Comparison of ENCODE assay signal across 29 cellular contexts in genomic region chr15:73231661-73232443, GRCh38.
DNase-seq lines count a peak whose midpoint lies in the region; ATAC-seq and TF ChIP-seq lines count a peak whose summit lies in the region.
"Had no signal": no experiment of that assay in that cellular context is flagged by ENCODE, and none has a peak within 500 bp of the region (broad histone marks: within the 10 kb centered on the region; RNA-seq: fewer than 3 reads in every experiment).

No MANE protein-coding gene starts in this region.

- H3K9me3 Mint-ChIP-seq in HFFc6, result no peaks in the 10 kb centered on the region
- H3K9me3 Mint-ChIP-seq: natural killer cell treated with Interleukin-12 subunit alpha and Interleukin-12 subunit beta and Interleukin-15 and Interleukin-18, amount 100 ng/mL, for 72 hours had no signal

- no peak for DNase-seq in HFFc6
- peak; percentile 22 for DNase-seq in astrocyte of the cerebellum (ENCODE audit: low read depth)
- peak; percentile 33 for DNase-seq in foreskin melanocyte
- no peak for DNase-seq in caudate nucleus (lab: John Stamatoyannopoulos, UW)
- no peak for DNase-seq in ovary
- DNase-seq in mucosa of descending colon, result no peak
- DNase-seq: activated CD4-positive, alpha-beta T cell treated with anti-CD3 and anti-CD28 coated beads for 48 hours; activated gamma-delta T cell; activated T-cell treated with anti-CD3 and anti-CD28 coated beads, Interleukin-2, amount 50 U/mL, for 1 hour; brain microvascular endothelial cell; Calu3; DMS79 treated with DMSO at 0.1 percent for 48 hours; effector CD8-positive, alpha-beta T cell; hypothalamus; kidney; midbrain; NCI-H1092; NCI-H187; NCI-H524 treated with DMSO at 0.1 percent for 48 hours; pancreas; right cardiac atrium; SHP77; stimulated activated CD4-positive, alpha-beta T cell treated with anti-CD3 and anti-CD28 coated beads, Interleukin-12 subunit alpha, Interleukin-12 subunit beta, amount 100 ng/mL, for 4 hours; stimulated activated CD4-positive, alpha-beta T cell treated with anti-CD3 and anti-CD28 coated beads, Interleukin-4, amount 100 ng/mL, for 1 hour; upper lobe of right lung had no signal

- no peak for TF ChIP-seq EP300 in ovary (IDR thresholded peaks at IDR 0.05)

- H3K36me3 Mint-ChIP-seq in HFFc6 (ENCODE audit: low read depth), result no peaks in the 10 kb centered on the region
- H3K36me3 Mint-ChIP-seq: natural killer cell treated with Interleukin-12 subunit alpha and Interleukin-12 subunit beta and Interleukin-15 and Interleukin-18, amount 100 ng/mL, for 72 hours had no signal

- H3K9me3 ChIP-seq in ovary, result no peaks in the 10 kb centered on the region
- no peaks in the 10 kb centered on the region for H3K9me3 ChIP-seq in mucosa of descending colon
- H3K9me3 ChIP-seq: gastroesophageal sphincter, pancreas, upper lobe of right lung had no signal

- H3K36me3 ChIP-seq in ovary, result no peaks in the 10 kb centered on the region
- H3K36me3 ChIP-seq in mucosa of descending colon (ENCODE audit: low read depth), result no peaks in the 10 kb centered on the region
- H3K36me3 ChIP-seq: brain microvascular endothelial cell, pancreas had no signal

- WGBS in ovary, 3 donors, result 35 to 63% (median 39%) methylated on average over 2 of the region's 2 CpGs

- H3K27ac ChIP-seq in caudate nucleus (ENCODE audit: low read depth, low read length), result no peak overlapping the region
- no peak overlapping the region for H3K27ac ChIP-seq in ovary
- H3K27ac ChIP-seq: brain microvascular endothelial cell, gastroesophageal sphincter, pancreas, upper lobe of right lung had no signal

- H3K4me1 Mint-ChIP-seq in HFFc6 (ENCODE audit: low read depth), result peaks cover 21% of the 10 kb centered on the region
- H3K4me1 Mint-ChIP-seq: IgD-negative memory B cell had no signal

- H3K27me3 ChIP-seq in ovary, result no peaks in the 10 kb centered on the region
- H3K27me3 ChIP-seq: brain microvascular endothelial cell, gastroesophageal sphincter, pancreas, upper lobe of right lung had no signal

- peak overlapping the region; percentile 46; the same call in 1 of the 2 replicates for H3K27ac Mint-ChIP-seq in HFFc6
- H3K27ac Mint-ChIP-seq: IgD-negative memory B cell; natural killer cell treated with Interleukin-12 subunit alpha and Interleukin-12 subunit beta and Interleukin-15 and Interleukin-18, amount 100 ng/mL, for 72 hours had no signal

- H3K4me3 Mint-ChIP-seq in HFFc6, result no peak overlapping the region
- H3K4me3 Mint-ChIP-seq: IgD-negative memory B cell; natural killer cell treated with Interleukin-12 subunit alpha and Interleukin-12 subunit beta and Interleukin-15 and Interleukin-18, amount 100 ng/mL, for 72 hours had no signal

- ATAC-seq in GM19452 (IDR thresholded peaks at IDR 0.05; ENCODE audit: unreplicated experiment) (no peak), mucosa of descending colon (no peak)
- ATAC-seq: gastroesophageal sphincter; natural killer cell treated with Interleukin-12 subunit alpha and Interleukin-12 subunit beta and Interleukin-15 and Interleukin-18, amount 100 ng/mL, for 72 hours; pancreas; right cardiac atrium; upper lobe of right lung had no signal

- H3K4me3 ChIP-seq in astrocyte of the cerebellum (ENCODE audit: low read depth, low read length) (no peak overlapping the region), ovary (no peak overlapping the region), mucosa of descending colon (no peak overlapping the region)
- H3K4me3 ChIP-seq: gastroesophageal sphincter, pancreas, upper lobe of right lung had no signal

- no peak for TF ChIP-seq POLR2A in ovary (IDR thresholded peaks at IDR 0.05)

- no peaks in the 10 kb centered on the region for H3K4me1 ChIP-seq in ovary (ENCODE audit: insufficient read depth)
- H3K4me1 ChIP-seq in mucosa of descending colon (ENCODE audit: low read depth), result peaks cover 4% of the 10 kb centered on the region
- H3K4me1 ChIP-seq: pancreas, upper lobe of right lung had no signal

- H3K27me3 Mint-ChIP-seq in HFFc6 (ENCODE audit: insufficient read depth), result peaks cover 3% of the 10 kb centered on the region
- H3K27me3 Mint-ChIP-seq: IgD-negative memory B cell had no signal

- intact Hi-C loops in ovary (cut with DNase I), result no loop called here
- intact Hi-C loops in mucosa of descending colon (cut with DNase I, micrococcal nuclease), result no loop called here

- in situ Hi-C loops in astrocyte of the cerebellum (cut with HindIII; ENCODE audit: low sequenced_read_pairs), result no loop called here

- TF ChIP-seq CTCF in HFFc6 (IDR thresholded peaks at IDR 0.05) (no peak), astrocyte of the cerebellum (IDR thresholded peaks at IDR 0.05; ENCODE audit: low read depth, low read length, missing control alignments) (no peak), ovary (IDR thresholded peaks at IDR 0.05) (no peak), mucosa of descending colon (IDR thresholded peaks at IDR 0.05) (no peak)

Comparison
In these comparisons a context has a peak if more than half of its experiments do, and no peak if none do; other contexts are left out.
1. DNase-seq: peak in astrocyte of the cerebellum (single experiment) and foreskin melanocyte (single experiment); none in HFFc6 (single experiment), caudate nucleus (0 of 61), ovary (0 of 5) and mucosa of descending colon (0 of 3).